14 cellular contexts compared by ENCODE assay signal in the genomic region with DNA sequence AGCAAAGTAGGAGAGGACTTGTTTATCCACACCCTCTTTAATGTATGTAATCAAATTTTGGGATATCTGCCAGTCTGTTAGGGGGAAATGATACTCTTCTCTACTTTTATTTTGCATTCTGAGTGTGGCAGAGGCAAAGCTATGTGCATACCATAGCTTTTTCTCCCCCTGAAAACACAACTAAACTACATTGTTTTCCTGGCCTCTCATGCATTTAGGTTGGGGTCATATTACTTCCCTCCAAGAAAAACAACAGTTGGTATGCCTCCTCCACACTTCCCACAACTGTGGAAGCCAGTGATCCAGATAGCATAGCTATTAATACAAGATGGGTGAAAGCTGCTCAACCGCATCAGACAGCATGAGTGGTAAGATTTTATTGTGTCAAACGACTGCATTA. TPM values are rescaled to one million over a fixed set of nuclear protein-coding genes. Genes with fewer than 3 reads are reported as not detected.
DNase-seq lines count a peak whose midpoint lies in the region; ATAC-seq and TF ChIP-seq lines count a peak whose summit lies in the region.
"Had no signal": no experiment of that assay in that cellular context is flagged by ENCODE, and none has a peak within 500 bp of the region (broad histone marks: within the 10 kb centered on the region; RNA-seq: fewer than 3 reads in every experiment).

No MANE protein-coding gene starts in this region.

- H3K4me3 ChIP-seq in astrocyte of the spinal cord (ENCODE audit: low read depth, low read length): no peak overlapping the region
- no peak overlapping the region for H3K4me3 ChIP-seq in kidney epithelial cell (ENCODE audit: low read depth, low read length)
- H3K4me3 ChIP-seq: esophagus squamous epithelium, thoracic aorta had no signal

- DNase-seq in AG09319 (ENCODE audit: extremely low read depth, low read depth): peak; percentile 23
- peak; percentile 74 for DNase-seq in LHCN-M2 (ENCODE audit: low read depth)
- DNase-seq in astrocyte of the spinal cord (ENCODE audit: low read depth, low spot score): peak; percentile 76
- peak; percentile 82 for DNase-seq in kidney epithelial cell (ENCODE audit: low read depth)
- DNase-seq in NK-92 (lab: John Stamatoyannopoulos, UW; ENCODE audit: unreplicated experiment): no peak
- DNase-seq in COLO668 (lab: John Stamatoyannopoulos, UW; ENCODE audit: unreplicated experiment): no peak
- no peak for DNase-seq in HK-2 (ENCODE audit: unreplicated experiment)
- DNase-seq: activated CD4-positive, alpha-beta T cell treated with anti-CD3 and anti-CD28 coated beads for 4 hours; activated naive CD8-positive, alpha-beta T cell treated with anti-CD3 and anti-CD28 coated beads for 36 hours; activated T-cell treated with anti-CD3 and anti-CD28 coated beads for 4 hours; AML-193; esophagus squamous epithelium had no signal

- in situ Hi-C loops in astrocyte of the spinal cord (cut with HindIII; ENCODE audit: low sequenced_read_pairs): no loop called here

- TF ChIP-seq CTCF in AG09319 (IDR thresholded peaks at IDR 0.05; ENCODE audit: low read depth, low read length) (no peak), astrocyte of the spinal cord (IDR thresholded peaks at IDR 0.05; ENCODE audit: low read depth, low read length) (no peak), kidney epithelial cell (IDR thresholded peaks at IDR 0.05; ENCODE audit: insufficient read depth, low read length, poor library complexity, severe bottlenecking) (no peak)

- H3K27me3 ChIP-seq in kidney epithelial cell (ENCODE audit: control insufficient read depth, insufficient read depth, low read length): no peaks in the 10 kb centered on the region
- H3K27me3 ChIP-seq: esophagus squamous epithelium had no signal

- H3K36me3 ChIP-seq in kidney epithelial cell (ENCODE audit: control insufficient read depth, insufficient read depth, low read length): no peaks in the 10 kb centered on the region
- H3K36me3 ChIP-seq: thoracic aorta had no signal

- ATAC-seq in GM18858 (IDR thresholded peaks at IDR 0.05; ENCODE audit: unreplicated experiment): no peak

RNA-seq across cellular contexts. Expression of gene RPL15, which starts 6.9 kb away (rescaled TPM):
- total RNA-seq in LHCN-M2 (2014; rRNA removed): 1,343 and 2,157 TPM in 2 replicates
- polyA plus RNA-seq in LHCN-M2 (2012): 2,998 TPM
- 3,479 and 3,843 TPM in 2 replicates for total RNA-seq in kidney epithelial cell

RNA-seq across cellular contexts. Expression of gene NKIRAS1, which starts 7.0 kb away (rescaled TPM):
- 15.2 and 19.3 TPM in 2 replicates for total RNA-seq in LHCN-M2 (2014; rRNA removed)
- polyA plus RNA-seq in LHCN-M2 (2012): 6.3 TPM
- 7.1 and 10.3 TPM in 2 replicates for total RNA-seq in kidney epithelial cell

RNA-seq across cellular contexts. Expression of gene NR1D2, which starts 21.3 kb away (rescaled TPM):
- total RNA-seq in LHCN-M2 (2014; rRNA removed) (10.4 and 13.7 TPM in 2 replicates), kidney epithelial cell (13.6 and 16.1 TPM in 2 replicates)
- polyA plus RNA-seq in LHCN-M2 (2012): 3.8 TPM

Comparison
In these comparisons a context has a peak if more than half of its experiments do, and no peak if none do; other contexts are left out.
1. DNase-seq: peak in AG09319 (single experiment), LHCN-M2 (single experiment), astrocyte of the spinal cord (single experiment) and kidney epithelial cell (single experiment); none in NK-92 (single experiment), COLO668 (single experiment) and HK-2 (single experiment).